ENCODE assay signal across 1 cellular context in genomic region chr14:68281497-68281896, GRCh38.
TF ChIP-seq lines count a peak whose summit lies in the region.

No MANE protein-coding gene starts in this region.

TF ChIP-seq in HepG2, 621 proteins besides CTCF, POLR2A, EP300 and RAD21:
- TF ChIP-seq ATF7 (IDR thresholded peaks at IDR 0.05) (peak; percentile 66), ATF7 (CRISPR knock-in tag; IDR thresholded peaks at IDR 0.05) (no peak), ZNF589 (CRISPR knock-in tag; conservative IDR thresholded peaks at IDR 0.05) (no peak)
